ENCODE assay signal across 8 cellular contexts in the genomic region with DNA sequence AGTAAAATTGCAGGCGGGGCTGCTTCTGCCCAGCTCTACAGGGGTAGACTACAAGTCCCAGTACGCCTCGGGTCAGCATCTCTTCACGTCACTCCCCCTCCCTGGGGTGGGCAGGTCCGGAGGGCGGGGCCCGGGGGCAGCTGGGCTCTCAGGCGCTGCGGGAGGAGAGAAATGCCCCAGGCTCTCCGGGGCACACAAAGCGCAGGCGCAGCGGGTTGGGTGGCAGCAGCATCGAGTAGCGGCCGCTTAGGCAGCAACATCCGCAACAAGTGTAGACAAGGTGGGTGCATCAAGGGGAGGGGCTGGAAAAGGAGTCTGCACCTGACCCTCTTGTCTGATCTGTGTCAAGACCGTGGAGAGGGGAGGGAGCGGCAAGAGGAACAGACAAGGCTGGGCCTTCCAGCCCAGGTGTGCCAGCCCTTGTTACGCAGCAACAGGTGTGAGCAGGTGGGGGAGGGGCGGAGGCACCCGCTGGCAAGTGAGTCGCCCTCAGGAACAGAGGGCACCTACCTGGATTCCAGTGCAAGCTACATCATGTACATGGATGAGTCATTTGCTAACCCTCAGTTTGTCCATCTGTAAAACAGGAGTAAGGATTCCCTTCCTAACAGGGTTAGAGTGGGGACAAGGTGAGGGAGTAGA. TPM values are rescaled to one million over a fixed set of nuclear protein-coding genes. Genes with fewer than 3 reads are reported as not detected.
DNase-seq lines count a peak whose midpoint lies in the region; ATAC-seq, FAIRE-seq and TF ChIP-seq lines count a peak whose summit lies in the region.

No MANE protein-coding gene starts in this region.

- H3K36me3 ChIP-seq in GM06990 (ENCODE audit: control insufficient read depth, insufficient read depth, low read length) (no peaks in the 10 kb centered on the region), bronchial epithelial cell (ENCODE audit: control insufficient read depth, insufficient read depth, low read length) (no peaks in the 10 kb centered on the region)

- FAIRE-seq in bronchial epithelial cell (lab: Jason Lieb, UNC): no peak

- peak; percentile 82 for ATAC-seq in HG02981 (IDR thresholded peaks at IDR 0.05; ENCODE audit: unreplicated experiment)

- TF ChIP-seq CTCF in GM06990 (IDR thresholded peaks at IDR 0.05; ENCODE audit: insufficient read depth, low read length, poor library complexity, severe bottlenecking) (no peak), bronchial epithelial cell (IDR thresholded peaks at IDR 0.05; ENCODE audit: insufficient read depth, low read length, severe bottlenecking) (no peak)

- H3K27me3 ChIP-seq in GM06990 (replicated peaks; ENCODE audit: control insufficient read depth, insufficient read depth, low read length): no peaks in the 10 kb centered on the region; the same call in 1 of the 2 replicates
- H3K27me3 ChIP-seq in bronchial epithelial cell (ENCODE audit: control insufficient read depth, insufficient read depth, low read length): no peaks in the 10 kb centered on the region

- H3K4me3 ChIP-seq in GM06990 (replicated peaks; ENCODE audit: low read depth, low read length) (no peak overlapping the region; the same call in 1 of the 2 replicates), bronchial epithelial cell (ENCODE audit: low read depth, low read length) (no peak overlapping the region)

- DNase-seq in GM06990 (ENCODE audit: extremely low read depth, insufficient read length) (peak; percentile 87), NCI-H2171 (lab: John Stamatoyannopoulos, UW) (peak; percentile 86), bronchial epithelial cell (ENCODE audit: low read depth) (peak; percentile 60), inferior parietal cortex (ENCODE audit: extremely low spot score) (peak; percentile 88), KG1 (lab: John Stamatoyannopoulos, UW) (no peak)
- peak; percentile 81 for DNase-seq in activated CD4-positive, CD25-positive, alpha-beta regulatory T cell treated with anti-CD3 and anti-CD28 coated beads, Interleukin-2, amount 50 U/mL, for 16 hours (ENCODE audit: low read depth, low spot score)
- peak; percentile 83 to 86 (median 85) for DNase-seq in stimulated activated CD4-positive, alpha-beta T cell treated with anti-CD3 and anti-CD28 coated beads, Interleukin-12 subunit alpha, Interleukin-12 subunit beta, amount 100 ng/mL, for 48 hours (ENCODE audit: low read depth in 2 of 3, low spot score in 1 of 3)

RNA-seq across cellular contexts. Expression of a gene that starts 1.2 kb away (rescaled TPM):
- 0.13 TPM in 1 of 2 replicates, not detected in the other for total RNA-seq in bronchial epithelial cell

RNA-seq across cellular contexts. Expression of a gene that starts 49.7 kb away (rescaled TPM):
- 4.7 and 5.8 TPM in 2 replicates for total RNA-seq in bronchial epithelial cell
